17 cellular contexts compared by ENCODE assay signal in genomic region chr17:37516131-37516561, GRCh38. TPM values are rescaled to one million over a fixed set of nuclear protein-coding genes. Genes with fewer than 3 reads are reported as not detected.
A peak's percentile ranks its signal among the peaks of the same experiment; 100 is the strongest.
DNase-seq lines count a peak whose midpoint lies in the region; ATAC-seq and TF ChIP-seq lines count a peak whose summit lies in the region.
"Had no signal": no experiment of that assay in that cellular context is flagged by ENCODE, and none has a peak within 500 bp of the region (broad histone marks: within the 10 kb centered on the region; RNA-seq: fewer than 3 reads in every experiment).

No MANE protein-coding gene starts in this region.

- peaks cover 3% of the 10 kb centered on the region for H3K27me3 Mint-ChIP-seq in glutamatergic neuron (ENCODE audit: unreplicated experiment)

- 66% methylated on average over 6 of the region's 6 CpGs for WGBS in right cardiac atrium

- H3K9me3 ChIP-seq in cardiac muscle cell (ENCODE audit: low read depth) (no peaks in the 10 kb centered on the region), right cardiac atrium (ENCODE audit: control insufficient read depth, low read length) (no peaks in the 10 kb centered on the region), SJSA1 (replicated peaks) (no peaks in the 10 kb centered on the region)
- H3K9me3 ChIP-seq: esophagus squamous epithelium, testis had no signal

- DNase-seq in cardiac muscle cell (ENCODE audit: low read depth in 1 of 2, low spot score in 1 of 2), result peak; percentile 35 to 48
- DNase-seq in right cardiac atrium, result no peak
- peak in 1 of 2 experiments; percentile 70 for DNase-seq in SJSA1 (ENCODE audit: low read depth in 1 of 2, low spot score in 2 of 2)
- DNase-seq in glutamatergic neuron, result no peak
- no peak for DNase-seq in stimulated activated CD4-positive, alpha-beta T cell treated with anti-CD3 and anti-CD28 coated beads, Interleukin-2, amount 100 ng/mL, for 48 hours
- no peak for DNase-seq in NOMO-1 treated with dmso at 0.1 percent for 144 hours (lab: John Stamatoyannopoulos, UW; ENCODE audit: unreplicated experiment)
- DNase-seq in activated gamma-delta T cell (lab: John Stamatoyannopoulos, UW), result no peak
- DNase-seq: Calu3, esophagus squamous epithelium, KG1, NCI-H1930, testis, WERI-Rb-1 had no signal

- H3K4me1 ChIP-seq in cardiac muscle cell (ENCODE audit: low read depth) (peaks cover 32% of the 10 kb centered on the region), right cardiac atrium (ENCODE audit: control insufficient read depth, insufficient read depth, low read length) (no peaks in the 10 kb centered on the region), SJSA1 (replicated peaks) (peaks cover 50% of the 10 kb centered on the region)
- H3K4me1 ChIP-seq: testis had no signal

- H3K4me3 ChIP-seq in cardiac muscle cell (no peak overlapping the region), right cardiac atrium (ENCODE audit: low read length) (no peak overlapping the region), SJSA1 (no peak overlapping the region)
- H3K4me3 ChIP-seq: esophagus squamous epithelium, lung, SK-N-MC, testis had no signal

- no peak for ATAC-seq in right cardiac atrium
- ATAC-seq in HG03095 (IDR thresholded peaks at IDR 0.05; ENCODE audit: unreplicated experiment), result no peak
- ATAC-seq: activated naive CD4-positive, alpha-beta T cell treated with anti-CD3 and anti-CD28 coated beads, Interleukin-2, amount 50 U/mL, for 72 hours had no signal

- no peak for TF ChIP-seq CTCF in cardiac muscle cell (IDR thresholded peaks at IDR 0.05; ENCODE audit: low read depth, low read length)
- TF ChIP-seq CTCF in glutamatergic neuron (IDR thresholded peaks at IDR 0.05; ENCODE audit: partially characterized antibody, unreplicated experiment), result no peak

- H3K4me3 Mint-ChIP-seq in glutamatergic neuron (ENCODE audit: unreplicated experiment), result no peak overlapping the region

- intact Hi-C loops in right cardiac atrium (cut with DNase I), result no loop called here

- H3K36me3 Mint-ChIP-seq in glutamatergic neuron (ENCODE audit: unreplicated experiment), result no peaks in the 10 kb centered on the region

- peaks cover 4% of the 10 kb centered on the region for H3K9me3 Mint-ChIP-seq in glutamatergic neuron (ENCODE audit: unreplicated experiment)
- H3K9me3 Mint-ChIP-seq: activated naive CD4-positive, alpha-beta T cell treated with anti-CD3 and anti-CD28 coated beads, Interleukin-2, amount 50 U/mL, for 72 hours had no signal

- peaks cover 16% of the 10 kb centered on the region for H3K36me3 ChIP-seq in cardiac muscle cell
- H3K36me3 ChIP-seq in SJSA1, result peaks cover 74% of the 10 kb centered on the region

- peak overlapping the region; percentile 5 for H3K27ac Mint-ChIP-seq in glutamatergic neuron (ENCODE audit: unreplicated experiment)
- H3K27ac Mint-ChIP-seq: activated naive CD4-positive, alpha-beta T cell treated with anti-CD3 and anti-CD28 coated beads, Interleukin-2, amount 50 U/mL, for 72 hours had no signal

- peaks cover 23% of the 10 kb centered on the region for H3K4me1 Mint-ChIP-seq in glutamatergic neuron (ENCODE audit: low read depth, unreplicated experiment)

- H3K27ac ChIP-seq in cardiac muscle cell (peak overlapping the region; percentile 80), right cardiac atrium (ENCODE audit: low read length) (no peak overlapping the region), SJSA1 (peak overlapping the region; percentile 43)
- H3K27ac ChIP-seq: esophagus squamous epithelium, SK-N-MC, testis, WERI-Rb-1 had no signal

- H3K27me3 ChIP-seq in cardiac muscle cell (no peaks in the 10 kb centered on the region), right cardiac atrium (ENCODE audit: control insufficient read depth, insufficient read depth) (no peaks in the 10 kb centered on the region), SJSA1 (replicated peaks) (no peaks in the 10 kb centered on the region)
- H3K27me3 ChIP-seq: esophagus squamous epithelium, testis had no signal

RNA-seq across cellular contexts. Expression of gene DUSP14, which starts 26.5 kb away (rescaled TPM):
- total RNA-seq in cardiac muscle cell, result 23.0 and 40.4 TPM in 2 replicates
- 29.7 and 39.0 TPM in 2 replicates for polyA plus RNA-seq in cardiac muscle cell
- total RNA-seq in right cardiac atrium, result 10 to 100 TPM; 16.7 to 20.1 (median 18.4) TPM
- 17.8 TPM for polyA plus RNA-seq in right cardiac atrium
- total RNA-seq in SJSA1 (2014; rRNA removed; shearing (Covaris generic)), result 91.2 and 94.6 TPM in 2 replicates
- total RNA-seq in glutamatergic neuron (ENCODE audit: unreplicated experiment), result 10.0 TPM

Comparison
In these comparisons a context has a peak if more than half of its experiments do, and no peak if none do; other contexts are left out.
1. DNase-seq: peak in cardiac muscle cell (2 of 2); none in right cardiac atrium (0 of 3), glutamatergic neuron (single experiment), stimulated activated CD4-positive, alpha-beta T cell treated with anti-CD3 and anti-CD28 coated beads, Interleukin-2, amount 100 ng/mL, for 48 hours (0 of 2), NOMO-1 treated with dmso at 0.1 percent for 144 hours (single experiment) and activated gamma-delta T cell (single experiment).